In the genomic region with DNA sequence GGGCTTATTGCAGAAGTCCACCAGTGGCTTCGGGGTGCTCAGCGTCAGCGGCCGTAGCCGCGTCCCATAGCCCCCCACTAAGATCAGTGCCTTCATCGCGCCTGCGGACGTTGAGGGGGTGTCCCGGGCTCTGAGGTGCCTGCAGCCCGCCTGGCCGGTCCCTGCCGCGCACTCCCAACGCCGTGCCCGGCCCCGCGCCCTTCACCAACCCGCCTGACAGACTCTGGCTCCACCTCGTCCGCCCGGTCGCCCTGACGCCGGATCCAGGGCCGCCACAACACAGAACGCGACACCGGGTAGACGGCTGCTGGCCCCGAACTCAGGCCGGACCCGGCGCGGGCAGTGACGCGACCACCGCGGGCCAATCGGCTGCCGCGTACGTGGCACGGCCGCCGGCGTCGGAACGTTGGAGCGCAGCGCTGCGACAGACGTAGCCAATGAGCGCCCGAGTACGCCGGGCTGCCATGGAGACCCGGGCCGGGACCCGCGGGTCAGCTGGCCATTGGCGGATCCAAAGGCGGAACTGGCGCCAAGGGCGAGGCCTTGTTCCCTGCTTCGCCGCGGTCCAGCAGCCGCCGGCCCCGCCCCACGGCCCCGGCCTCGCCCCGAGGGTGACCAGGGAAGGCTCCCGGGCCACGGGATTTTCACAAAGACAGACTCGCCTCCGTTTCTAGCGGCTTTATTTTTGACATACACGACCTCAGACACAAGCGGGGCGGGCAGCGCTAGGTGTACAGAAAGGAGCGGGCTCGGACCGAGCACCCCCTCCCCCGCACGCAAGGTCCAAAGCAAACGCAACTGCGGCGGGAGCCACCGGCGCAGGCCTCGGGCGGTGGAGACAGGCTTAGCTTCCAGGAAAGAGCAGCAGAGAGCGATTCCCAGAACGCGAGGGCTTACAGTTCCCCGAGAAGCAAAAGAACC, we compare ENCODE assay signal across 8 cellular contexts. TPM values are rescaled to one million over a fixed set of nuclear protein-coding genes. Genes with fewer than 3 reads are reported as not detected.
DNase-seq lines count a peak whose midpoint lies in the region; ATAC-seq, FAIRE-seq and TF ChIP-seq lines count a peak whose summit lies in the region.

TSS of gene GMPPB (minus strand) at position 321 of the 921 bp plus-strand sequence. CDS start at position 96, 225 bp downstream.

- peak within 1 kb of the TSS; percentile 92 for H3K27ac Mint-ChIP-seq in activated naive CD8-positive, alpha-beta T cell treated with anti-CD3 and anti-CD28 coated beads, Interleukin-2, amount 50 U/mL, for 24 hours

- H3K4me3 ChIP-seq in parathyroid adenoma (ENCODE audit: low read depth, low read length) (peak within 1 kb of the TSS; percentile 95), tibial artery (peak within 1 kb of the TSS; percentile 91 to 97)

- peaks cover 27% of the 10 kb centered on the region for H3K4me1 Mint-ChIP-seq in activated naive CD8-positive, alpha-beta T cell treated with anti-CD3 and anti-CD28 coated beads, Interleukin-2, amount 50 U/mL, for 24 hours

- TF ChIP-seq POLR2A in GM12892 (IDR thresholded peaks at IDR 0.05; ENCODE audit: low read depth, low read length): peak; percentile 83

- peak; percentile 99 for DNase-seq in GM12892 (ENCODE audit: insufficient read length)
- peak; percentile 37 for DNase-seq in NCI-H1436 treated with DMSO at 0.1 percent for 48 hours (lab: John Stamatoyannopoulos, UW)
- DNase-seq in T follicular helper cell (ENCODE audit: low read depth): peak; percentile 86
- peak; percentile 95 for DNase-seq in activated naive CD8-positive, alpha-beta T cell treated with anti-CD3 and anti-CD28 coated beads, Interleukin-2, amount 50 U/mL, for 24 hours
- peak; percentile 99 for DNase-seq in Right ventricle myocardium superior
- DNase-seq in tibial artery: peak; percentile 96 to 99

- intact Hi-C loops in Right ventricle myocardium superior (cut with DNase I) (no loop called here), tibial artery (cut with DNase I; ENCODE audit: low total_unique reads) (loop anchor here (10.0 kb wide), 1 partner anchor 61 kb away; the partner anchor contains the start of gene IP6K1)

- H3K79me2 ChIP-seq in parathyroid adenoma: no peaks in the 10 kb centered on the region

- H3K4me1 ChIP-seq in parathyroid adenoma: peaks cover 11% of the 10 kb centered on the region
- peaks cover 0 to 37% (median 32%) of the 10 kb centered on the region in 4 donors for H3K4me1 ChIP-seq in tibial artery

- H3K27me3 ChIP-seq in parathyroid adenoma (ENCODE audit: control insufficient read depth, insufficient read depth, low read length) (no peaks in the 10 kb centered on the region), tibial artery (no peaks in the 10 kb centered on the region)

- FAIRE-seq in GM12892 (lab: Jason Lieb, UNC): peak; percentile 100

- no peaks in the 10 kb centered on the region for H3K9me3 ChIP-seq in parathyroid adenoma (ENCODE audit: control insufficient read depth, low read length)
- no peaks in the 10 kb centered on the region for H3K9me3 ChIP-seq in tibial artery

- H3K36me3 ChIP-seq in parathyroid adenoma (ENCODE audit: control insufficient read depth, insufficient read depth, low read length): no peaks in the 10 kb centered on the region
- peaks cover 19 to 61% (median 50%) of the 10 kb centered on the region in 3 donors for H3K36me3 ChIP-seq in tibial artery

- ATAC-seq in HG02840 (IDR thresholded peaks at IDR 0.05; ENCODE audit: low FRiP score, unreplicated experiment) (peak; percentile 65), Right ventricle myocardium superior (ENCODE audit: poor library complexity) (peak; percentile 91)
- ATAC-seq in activated naive CD8-positive, alpha-beta T cell treated with anti-CD3 and anti-CD28 coated beads, Interleukin-2, amount 50 U/mL, for 24 hours: peak; percentile 84

- no peaks in the 10 kb centered on the region for H3K27me3 Mint-ChIP-seq in activated naive CD8-positive, alpha-beta T cell treated with anti-CD3 and anti-CD28 coated beads, Interleukin-2, amount 50 U/mL, for 24 hours

- H3K27ac ChIP-seq in parathyroid adenoma (peak within 1 kb of the TSS; percentile 66), tibial artery (peak within 1 kb of the TSS; percentile 91 to 95)

- peak within 1 kb of the TSS; percentile 51 for H3K9ac ChIP-seq in parathyroid adenoma

- peak within 1 kb of the TSS; percentile 100 for H3K4me2 ChIP-seq in parathyroid adenoma (ENCODE audit: low read length)

- H3K4me3 Mint-ChIP-seq in activated naive CD8-positive, alpha-beta T cell treated with anti-CD3 and anti-CD28 coated beads, Interleukin-2, amount 50 U/mL, for 24 hours: peak within 1 kb of the TSS; percentile 85

- peaks cover 8% of the 10 kb centered on the region for H3K36me3 Mint-ChIP-seq in activated naive CD8-positive, alpha-beta T cell treated with anti-CD3 and anti-CD28 coated beads, Interleukin-2, amount 50 U/mL, for 24 hours (ENCODE audit: low read depth)

- TF ChIP-seq CTCF in parathyroid adenoma (IDR thresholded peaks at IDR 0.05) (no peak), tibial artery (IDR thresholded peaks at IDR 0.05) (no peak)

- no peaks in the 10 kb centered on the region for H3K9me3 Mint-ChIP-seq in activated naive CD8-positive, alpha-beta T cell treated with anti-CD3 and anti-CD28 coated beads, Interleukin-2, amount 50 U/mL, for 24 hours

- peak within 1 kb of the TSS; percentile 81 for H2AFZ ChIP-seq in parathyroid adenoma

RNA-seq across cellular contexts. Expression of gene GMPPB, which starts in this region (rescaled TPM):
- 14.0 TPM for polyA plus RNA-seq in GM12892 (2012; ENCODE audit: missing spikeins)
- 15.7 TPM for total RNA-seq in Right ventricle myocardium superior

Comparison
In these comparisons a context has a peak if more than half of its experiments do, and no peak if none do; other contexts are left out.
1. Peak in every context shown above with its lines: DNase-seq, ATAC-seq, H3K4me3 ChIP-seq and H3K27ac ChIP-seq.
2. DNase-seq: peak in every context shown above with its lines; median percentile 99 in GM12892; 99 in Right ventricle myocardium superior; 98 in tibial artery; 95 in activated naive CD8-positive, alpha-beta T cell treated with anti-CD3 and anti-CD28 coated beads, Interleukin-2, amount 50 U/mL, for 24 hours; 86 in T follicular helper cell; 37 in NCI-H1436 treated with DMSO at 0.1 percent for 48 hours.